11 cellular contexts compared by ENCODE assay signal in genomic region chr2:232335206-232335858, GRCh38. TPM values are rescaled to one million over a fixed set of nuclear protein-coding genes. Genes with fewer than 3 reads are reported as not detected.
DNase-seq lines count a peak whose midpoint lies in the region; ATAC-seq, FAIRE-seq and TF ChIP-seq lines count a peak whose summit lies in the region.
"Not testable (repeated sequence)": the region's sequence is repeated elsewhere in the genome, so short reads cannot be mapped to it uniquely, and the experiment has no call there.
"Had no signal": no experiment of that assay in that cellular context is flagged by ENCODE, and none has a peak within 500 bp of the region (broad histone marks: within the 10 kb centered on the region; RNA-seq: fewer than 3 reads in every experiment).

No MANE protein-coding gene starts in this region.

- H3K4me3 Mint-ChIP-seq in nephron, result not testable (repeated sequence)

- H3K9me3 Mint-ChIP-seq in nephron, result not testable (repeated sequence)

- not testable (repeated sequence) for H3K27me3 Mint-ChIP-seq in nephron (ENCODE audit: low read depth)

- TF ChIP-seq CTCF in AG10803 (conservative IDR thresholded peaks at IDR 0.05; ENCODE audit: low read length) (peak; percentile 2; the same call in 1 of the 2 replicates), RWPE1 (conservative IDR thresholded peaks at IDR 0.05; ENCODE audit: low read depth) (peak; percentile 65), choroid plexus epithelial cell (conservative IDR thresholded peaks at IDR 0.05; ENCODE audit: low read depth, low read length) (peak; percentile 54), nephron (IDR thresholded peaks at IDR 0.05; ENCODE audit: unreplicated experiment in 3 of 3) (peak; percentile 48 to 59 (median 50))

- not testable (repeated sequence) for DNase-seq in AG10803 (ENCODE audit: low read depth); GM18507 (ENCODE audit: extremely low spot score, insufficient read length, low read depth); RWPE1 (ENCODE audit: low spot score); choroid plexus epithelial cell (ENCODE audit: low read depth)
- peak; percentile 30 to 32 for DNase-seq in activated T-cell treated with anti-CD3 and anti-CD28 coated beads, Interleukin-2, amount 50 U/mL, for 48 hours
- peak; percentile 18 for DNase-seq in left cardiac atrium
- peak; percentile 3 for DNase-seq in stimulated activated naive CD8-positive, alpha-beta T cell treated with anti-CD3 and anti-CD28 coated beads, Interleukin-15, Interleukin-2, amounts not matched to agents 100 U/mL and 50 U/mL, for 24 hours

- intact Hi-C loops in left cardiac atrium (cut with DNase I), result not testable (repeated sequence)

- POLR2A ChIA-PET in RWPE1 (lab: Yijun Ruan, JAX; ENCODE audit: low non-redundant PET), result not testable (repeated sequence)

- peak in 1 of 2 donors; percentile 18 for ATAC-seq in left cardiac atrium
- ATAC-seq in stimulated activated naive CD8-positive, alpha-beta T cell treated with anti-CD3 and anti-CD28 coated beads, Interleukin-15, Interleukin-2, amounts not matched to agents 100 U/mL and 50 U/mL, for 24 hours, result peak; percentile 53

- not testable (repeated sequence) for H3K27ac Mint-ChIP-seq in nephron

- H3K36me3 Mint-ChIP-seq in nephron (ENCODE audit: low read depth), result not testable (repeated sequence)

- not testable (repeated sequence) for H3K4me1 Mint-ChIP-seq in nephron

- peak; percentile 26 for FAIRE-seq in GM18507 (lab: Jason Lieb, UNC)

- CTCF ChIA-PET in RWPE1 (lab: Yijun Ruan, JAX), result interaction anchor here (0.6 to 1.6 kb wide), 6 partner anchors 8 to 106 kb away, joined by 3 to 7 read pairs (median 4); no protein-coding TSS in a partner anchor

- H3K27ac ChIP-seq in RWPE1, result not testable (repeated sequence)

- not testable (repeated sequence) for H3K4me3 ChIP-seq in AG10803 (ENCODE audit: low read length); choroid plexus epithelial cell (ENCODE audit: low read depth, low read length)

RNA-seq across cellular contexts. Expression of gene ALPP, which starts 43.2 kb away (rescaled TPM):
- not detected for total RNA-seq in left cardiac atrium
- total RNA-seq: GM23248, mononuclear cell, thyroid gland had no signal

Comparison
In these comparisons a context has a peak if more than half of its experiments do, and no peak if none do; other contexts are left out.
1. CTCF ChIP-seq: peak in every context shown above with its lines; median percentile 65 in RWPE1; 54 in choroid plexus epithelial cell; 50 in nephron; 2 in AG10803.